Comparison of ENCODE assay signal across 8 cellular contexts in the genomic region with DNA sequence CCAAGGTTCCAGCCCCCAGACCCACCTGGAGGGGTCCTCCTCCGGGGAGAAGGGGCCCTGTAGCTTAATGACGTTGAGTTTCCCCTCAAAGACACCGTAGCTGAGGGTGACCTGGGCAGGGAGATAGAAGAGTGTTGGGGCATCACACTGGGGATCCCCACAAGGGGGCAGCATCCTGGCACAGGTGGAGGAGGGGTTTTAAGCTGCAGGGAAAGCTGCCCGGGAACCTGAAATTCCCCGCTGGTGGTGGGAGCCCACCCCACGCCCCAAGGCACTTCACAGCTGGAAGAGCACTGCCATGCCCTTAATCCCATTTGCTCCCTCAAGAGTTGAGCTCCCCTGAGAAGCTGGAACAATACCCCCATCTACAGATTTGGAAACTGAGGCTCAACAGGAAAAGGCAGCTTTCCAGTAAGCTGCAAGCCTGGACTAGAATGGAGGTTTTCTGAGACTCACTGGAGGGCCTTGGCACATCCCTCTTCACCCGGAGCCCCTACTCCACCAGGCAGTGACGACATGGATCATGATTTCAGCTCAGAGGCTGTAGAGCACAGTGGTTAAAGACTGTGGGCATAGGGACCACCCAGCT. TPM values are rescaled to one million over a fixed set of nuclear protein-coding genes. Genes with fewer than 3 reads are reported as not detected.
DNase-seq lines count a peak whose midpoint lies in the region; ATAC-seq, FAIRE-seq and TF ChIP-seq lines count a peak whose summit lies in the region.

No MANE protein-coding gene starts in this region.

- DNase-seq in AG08395 (ENCODE audit: low spot score) (peak; percentile 49), GM19240 (ENCODE audit: insufficient read length, low spot score) (peak; percentile 46), T-helper 1 cell (peak in 3 of 5 donors; percentile 22 to 29 (median 26)), choroid plexus epithelial cell (ENCODE audit: low read depth) (peak; percentile 52), pancreas (peak in 3 of 6 donors; percentile 45 to 57 (median 53)), SKM-1 (lab: John Stamatoyannopoulos, UW; ENCODE audit: unreplicated experiment) (no peak)

- intact Hi-C loops in pancreas (cut with DNase I) = no loop called here

- no peaks in the 10 kb centered on the region for H3K36me3 ChIP-seq in pancreas

- 16 to 18% methylated on average over 8 of the region's 8 CpGs for WGBS in pancreas, 2 donors

- H3K4me1 ChIP-seq in pancreas = no peaks in the 10 kb centered on the region

- ATAC-seq in pancreas (peak in 3 of 4 donors; percentile 64 to 85 (median 75)), GM21717 (IDR thresholded peaks at IDR 0.05; ENCODE audit: unreplicated experiment) (no peak), GM18867 (IDR thresholded peaks at IDR 0.05; ENCODE audit: unreplicated experiment) (no peak)

- no peak overlapping the region for H3K27ac ChIP-seq in pancreas

- no peaks in the 10 kb centered on the region for H3K27me3 ChIP-seq in pancreas

- no peak overlapping the region for H3K4me3 ChIP-seq in choroid plexus epithelial cell (ENCODE audit: low read depth, low read length)
- H3K4me3 ChIP-seq in pancreas = no peak overlapping the region

- FAIRE-seq in pancreas (lab: Jason Lieb, UNC) = no peak

- peak; percentile 79 for TF ChIP-seq CTCF in choroid plexus epithelial cell (conservative IDR thresholded peaks at IDR 0.05; ENCODE audit: low read depth, low read length)
- TF ChIP-seq CTCF in pancreas (IDR thresholded peaks at IDR 0.05) = peak; percentile 35 to 56 (median 44)

- H3K9me3 ChIP-seq in pancreas = no peaks in the 10 kb centered on the region

RNA-seq across cellular contexts. Expression of gene MFNG, which starts 13.7 kb away (rescaled TPM):
- 10 to 100 TPM in 1 of 6 donors, 1 to 10 TPM in 5; 1.5 to 10.5 (median 3.4) TPM for total RNA-seq in pancreas
- 1 to 10 TPM; 5.2 to 6.5 TPM for polyA plus RNA-seq in pancreas

RNA-seq across cellular contexts. Expression of gene ELFN2, which starts 45.2 kb away (rescaled TPM):
- total RNA-seq in pancreas = 1 to 10 TPM in 3 of 6 donors, under 1 TPM in 3; 0.19 to 1.8 (median 1.1) TPM
- polyA plus RNA-seq in pancreas = 1 to 10 TPM in 1 of 2 donors, under 1 TPM in 1; 0.23 to 2.1 TPM

RNA-seq across cellular contexts. Expression of gene CARD10, which starts 46.7 kb away (rescaled TPM):
- total RNA-seq in pancreas = 10 to 100 TPM in 4 of 6 donors, 1 to 10 TPM in 2; 9.9 to 20.6 (median 11.5) TPM
- polyA plus RNA-seq in pancreas = 10 to 100 TPM; 29.9 to 30.2 TPM

Comparison
In these comparisons a context has a peak if more than half of its experiments do, and no peak if none do; other contexts are left out.
1. ATAC-seq: peak in pancreas (3 of 4); none in GM21717 (single experiment) and GM18867 (single experiment).